23 cellular contexts compared by ENCODE assay signal in the genomic region with DNA sequence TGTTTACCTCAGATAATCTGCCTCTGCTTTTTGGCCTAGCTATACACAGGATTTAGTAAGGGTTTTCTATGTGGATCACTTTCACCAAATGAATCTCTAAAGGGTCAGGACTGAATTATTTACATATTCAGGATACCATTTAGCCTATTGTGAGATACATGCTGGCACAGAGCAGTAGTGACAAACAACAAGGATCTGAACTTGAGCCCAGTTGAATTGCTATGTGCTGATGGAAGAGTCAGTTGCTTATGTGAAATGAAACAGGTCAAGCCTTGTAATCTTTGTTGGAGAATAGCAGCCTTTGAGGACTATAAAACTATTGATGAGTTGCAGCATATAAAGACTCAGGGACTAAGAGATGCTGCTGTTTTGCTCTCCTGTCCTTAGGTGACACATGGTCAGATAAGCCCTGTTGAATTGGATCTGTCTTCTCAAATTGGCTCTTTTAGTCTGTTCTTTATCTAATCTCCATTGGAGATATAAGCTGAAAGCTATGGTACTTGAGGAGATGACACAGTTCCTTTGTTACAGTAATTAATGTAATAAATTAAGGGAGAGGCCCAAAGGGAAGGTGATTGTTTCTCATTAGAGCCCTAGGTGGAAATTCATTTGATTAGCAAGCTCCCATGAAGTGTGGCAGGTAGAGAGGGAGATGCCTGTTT. TPM values are rescaled to one million over a fixed set of nuclear protein-coding genes. Genes with fewer than 3 reads are reported as not detected.
DNase-seq lines count a peak whose midpoint lies in the region; ATAC-seq and TF ChIP-seq lines count a peak whose summit lies in the region.
"Had no signal": no experiment of that assay in that cellular context is flagged by ENCODE, and none has a peak within 500 bp of the region (broad histone marks: within the 10 kb centered on the region; RNA-seq: fewer than 3 reads in every experiment).

No MANE protein-coding gene starts in this region.

- H3K4me3 Mint-ChIP-seq in brain, result no peak overlapping the region
- H3K4me3 Mint-ChIP-seq: HFFc6, nephron had no signal

- H3K27me3 Mint-ChIP-seq in brain, result no peaks in the 10 kb centered on the region
- H3K27me3 Mint-ChIP-seq: CD4-positive, alpha-beta memory T cell had no signal

- peaks cover 32% of the 10 kb centered on the region for H3K4me1 Mint-ChIP-seq in brain

- no peak for ATAC-seq in HG03457 (IDR thresholded peaks at IDR 0.05; ENCODE audit: unreplicated experiment)
- ATAC-seq: activated naive CD4-positive, alpha-beta T cell treated with anti-CD3 and anti-CD28 coated beads, Interleukin-2, amount 50 U/mL, for 72 hours; right lobe of liver had no signal

- H3K36me3 Mint-ChIP-seq in brain, result peaks cover 44% of the 10 kb centered on the region

- H3K4me1 ChIP-seq in stomach, result peaks cover 0 to 18% (median 3%) of the 10 kb centered on the region in 4 donors
- H3K4me1 ChIP-seq: right lobe of liver, thyroid gland had no signal

- H3K9me3 Mint-ChIP-seq in brain, result no peaks in the 10 kb centered on the region
- H3K9me3 Mint-ChIP-seq: activated naive CD4-positive, alpha-beta T cell treated with anti-CD3 and anti-CD28 coated beads, Interleukin-2, amount 50 U/mL, for 72 hours; CD4-positive, alpha-beta memory T cell; HFFc6; nephron had no signal

- peaks cover 0 to 13% (median 12%) of the 10 kb centered on the region in 4 donors for H3K36me3 ChIP-seq in stomach
- H3K36me3 ChIP-seq: ovary, Peyer's patch, right lobe of liver, thyroid gland had no signal

- no peaks in the 10 kb centered on the region for H3K27me3 ChIP-seq in stomach
- H3K27me3 ChIP-seq: ovary, Peyer's patch, right lobe of liver, thyroid gland had no signal

- H3K27ac ChIP-seq in stomach, result no peak overlapping the region
- H3K27ac ChIP-seq: ovary, Peyer's patch, right lobe of liver, thyroid gland had no signal

- TF ChIP-seq EP300 in stomach (IDR thresholded peaks at IDR 0.05), result no peak

- intact Hi-C loops in stomach (cut with DNase I; ENCODE audit: low total_unique reads), result no loop called here

- H3K9me3 ChIP-seq in stomach, result no peaks in the 10 kb centered on the region
- H3K9me3 ChIP-seq: ovary, Peyer's patch, right lobe of liver, thyroid gland had no signal

- peak; percentile 47 for DNase-seq in AG10803 (ENCODE audit: low read depth)
- DNase-seq in GM04503 (ENCODE audit: low read depth), result peak; percentile 48
- peak; percentile 52 for DNase-seq in iris pigment epithelial cell (ENCODE audit: low read depth)
- DNase-seq in NCI-H2171 (lab: John Stamatoyannopoulos, UW), result no peak
- no peak for DNase-seq in stomach
- DNase-seq: activated CD4-positive, alpha-beta T cell treated with anti-CD3 and anti-CD28 coated beads for 48 hours; CD4-positive, alpha-beta memory T cell; HFFc6; hypothalamus; midbrain; NCI-H1436; ovary; Peyer's patch; right lobe of liver; SIG-M5; stimulated activated CD4-positive, alpha-beta T cell treated with anti-CD3 and anti-CD28 coated beads, Interleukin-12 subunit alpha, Interleukin-12 subunit beta, amount 100 ng/mL, for 4 hours; stimulated activated CD4-positive, alpha-beta T cell treated with anti-CD3 and anti-CD28 coated beads, Interleukin-4, amount 100 ng/mL, for 4 hours; stimulated activated naive CD4-positive, alpha-beta T cell; thyroid gland had no signal

- TF ChIP-seq CTCF in AG10803 (conservative IDR thresholded peaks at IDR 0.05; ENCODE audit: low read length) (no peak), brain (conservative IDR thresholded peaks at IDR 0.05) (no peak), stomach (IDR thresholded peaks at IDR 0.05) (no peak)

- H3K4me3 ChIP-seq in AG10803 (ENCODE audit: low read length), result no peak overlapping the region
- no peak overlapping the region for H3K4me3 ChIP-seq in stomach
- H3K4me3 ChIP-seq: ovary, Peyer's patch, right lobe of liver, thyroid gland had no signal

- TF ChIP-seq POLR2A in stomach (IDR thresholded peaks at IDR 0.05), result no peak

- peak overlapping the region in 4 of 5 experiments; percentile 15 to 83 (median 70) for H3K27ac Mint-ChIP-seq in brain
- H3K27ac Mint-ChIP-seq: HFFc6, nephron had no signal

RNA-seq across cellular contexts. Expression of gene ZNF609, which starts 30.4 kb away (rescaled TPM):
- polyA plus RNA-seq in brain (ENCODE audit: insufficient read depth, low read depth, low replicate concordance) (29.4 TPM), stomach (1 to 10 TPM; 2.7 to 7.0 (median 6.5) TPM)
- 10 to 100 TPM; 23.2 to 64.7 (median 32.5) TPM for total RNA-seq in stomach

Comparison
In these comparisons a context has a peak if more than half of its experiments do, and no peak if none do; other contexts are left out.
1. DNase-seq: peak in AG10803 (single experiment), GM04503 (single experiment) and iris pigment epithelial cell (single experiment); none in NCI-H2171 (single experiment) and stomach (single experiment).